ENCODE assay signal across 28 cellular contexts in the genomic region with DNA sequence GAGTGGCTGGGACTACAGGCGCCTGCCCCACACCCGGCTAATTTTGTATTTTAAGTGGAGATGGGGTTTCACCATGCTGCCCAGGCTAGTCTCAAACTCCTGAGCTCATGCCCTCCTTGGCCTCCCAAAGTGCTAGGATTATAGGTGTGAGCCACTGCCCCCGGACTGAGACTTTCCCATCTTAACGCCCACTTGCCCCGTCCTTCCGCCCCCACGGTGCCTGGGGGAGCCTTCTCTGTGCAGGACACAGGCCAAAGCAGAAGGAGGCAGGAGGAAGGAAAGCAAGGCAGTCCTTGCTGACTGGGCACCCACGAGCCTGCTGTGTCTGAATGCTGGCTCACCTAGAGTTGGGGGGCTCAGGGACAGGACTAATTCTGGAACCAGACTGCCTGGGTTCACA. TPM values are rescaled to one million over a fixed set of nuclear protein-coding genes. Genes with fewer than 3 reads are reported as not detected.
"Had no signal": no experiment of that assay in that cellular context is flagged by ENCODE, and none has a peak within 500 bp of the region (broad histone marks: within the 10 kb centered on the region; RNA-seq: fewer than 3 reads in every experiment).

No MANE protein-coding gene starts in this region.

- H3K4me1 ChIP-seq: testis, upper lobe of right lung had no signal

- DNase-seq: stimulated activated CD4-positive, alpha-beta T cell treated with anti-CD3 and anti-CD28 coated beads, Interleukin-2, amount 100 ng/mL, for 48 hours; stimulated activated CD4-positive, alpha-beta T cell treated with anti-CD3 and anti-CD28 coated beads, Interleukin-4, amount 100 ng/mL, for 1 hour; stimulated activated CD4-positive, alpha-beta T cell treated with anti-CD3 and anti-CD28 coated beads, Interleukin-4, amount 100 ng/mL, for 24 hours; stimulated activated CD4-positive, alpha-beta T cell treated with anti-CD3 and anti-CD28 coated beads, Interleukin-4, amount 100 ng/mL, for 4 hours; stimulated activated CD8-positive, alpha-beta memory T cell treated with anti-CD3 and anti-CD28 coated beads, Interleukin-4, amount 100 ng/mL, for 48 hours; stimulated activated naive B cell treated with anti-CD40 and anti-IgM and Interleukin-4, amounts not matched to agents 10 μg/mL and 1 μg/mL and 100 μg/mL, for 72 hours; stimulated activated naive CD4-positive, alpha-beta T cell; stimulated activated naive CD4-positive, alpha-beta T cell treated with Interleukin-2 at 50 U/mL for 16 hours; stimulated activated naive CD8-positive, alpha-beta T cell treated with anti-CD3 and anti-CD28 coated beads, Interleukin-15, amount 100 ng/mL, for 72 hours; stimulated activated naive CD8-positive, alpha-beta T cell treated with anti-CD3 and anti-CD28 coated beads, Interleukin-15, Interleukin-2, amounts not matched to agents 100 U/mL and 50 U/mL, for 24 hours; stomach; testis; thyroid gland; tibial artery; transverse colon; trophoblast cell; upper lobe of right lung; uterus had no signal

- H3K36me3 ChIP-seq: stomach, suprapubic skin, thoracic aorta, thyroid gland, tibial artery, tibial nerve, transverse colon, upper lobe of left lung, upper lobe of right lung, uterus, vagina had no signal

- H3K9me3 ChIP-seq: stomach, suprapubic skin, testis, thoracic aorta, thyroid gland, tibial artery, tibial nerve, transverse colon, upper lobe of left lung, upper lobe of right lung, uterus, vagina had no signal

- H3K27ac ChIP-seq: stomach, suprapubic skin, testis, thoracic aorta, thyroid gland, tibial artery, tibial nerve, transverse colon, upper lobe of left lung, upper lobe of right lung, uterus, vagina had no signal

- ATAC-seq: stimulated activated effector memory CD8-positive, alpha-beta T cell treated with anti-CD3 and anti-CD28 coated beads, Interleukin-12 subunit alpha, Interleukin-12 subunit beta, amount 100 ng/mL, for 72 hours; stimulated activated memory B cell treated with anti-CD40 and anti-IgM and Interleukin-4, amounts not matched to agents 10 μg/mL and 1 μg/mL and 100 μg/mL, for 72 hours; stimulated activated naive B cell treated with anti-CD40 and anti-IgM and Interleukin-4, amounts not matched to agents 10 μg/mL and 1 μg/mL and 100 μg/mL, for 72 hours; stimulated activated naive CD8-positive, alpha-beta T cell treated with anti-CD3 and anti-CD28 coated beads, Interleukin-15, amount 100 ng/mL, for 72 hours; stimulated activated naive CD8-positive, alpha-beta T cell treated with anti-CD3 and anti-CD28 coated beads, Interleukin-15, Interleukin-2, amounts not matched to agents 100 U/mL and 50 U/mL, for 24 hours; upper lobe of right lung had no signal

- H3K4me3 ChIP-seq: stomach, suprapubic skin, thoracic aorta, thyroid gland, tibial artery, tibial nerve, transverse colon, upper lobe of left lung, upper lobe of right lung, uterus, vagina had no signal

- H3K27me3 ChIP-seq: testis had no signal

RNA-seq across cellular contexts. Expression of a gene that starts 17.6 kb away (rescaled TPM):
- total RNA-seq: stomach, subcutaneous adipose tissue, suprapubic skin, temporal lobe, testis, thoracic aorta, thyroid gland, tibial nerve, upper lobe of left lung, upper lobe of right lung, urinary bladder, uterus, vagina had no signal
- polyA plus RNA-seq: stomach, urinary bladder had no signal

RNA-seq across cellular contexts. Expression of a gene that starts 57.6 kb away (rescaled TPM):
- total RNA-seq: temporal lobe, thyroid gland, vagina had no signal
